Comparison of ENCODE assay signal across 17 cellular contexts in the genomic region with DNA sequence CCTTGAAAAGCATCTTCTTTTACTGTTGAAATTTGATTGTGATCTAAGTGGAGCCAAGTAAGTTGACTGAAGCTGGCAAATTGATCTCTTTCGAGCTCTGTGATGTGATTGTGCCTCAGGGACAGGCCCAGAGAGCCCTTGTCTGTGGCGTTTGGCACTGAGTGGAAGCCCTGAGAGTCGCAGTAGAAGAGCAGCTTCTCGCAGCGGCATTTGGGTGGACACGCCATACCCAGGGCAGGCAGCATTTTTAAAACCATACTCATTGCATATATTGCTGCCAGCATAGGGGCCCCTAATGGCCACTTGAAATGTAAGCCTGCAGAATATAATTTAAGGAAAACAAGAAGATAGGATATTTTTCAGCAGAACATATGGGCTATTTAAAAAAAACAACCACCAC. TPM values are rescaled to one million over a fixed set of nuclear protein-coding genes. Genes with fewer than 3 reads are reported as not detected.
DNase-seq lines count a peak whose midpoint lies in the region; ATAC-seq and TF ChIP-seq lines count a peak whose summit lies in the region.
"Had no signal": no experiment of that assay in that cellular context is flagged by ENCODE, and none has a peak within 500 bp of the region (broad histone marks: within the 10 kb centered on the region; RNA-seq: fewer than 3 reads in every experiment).

No MANE protein-coding gene starts in this region.

- TF ChIP-seq CTCF in WERI-Rb-1 (IDR thresholded peaks at IDR 0.05; ENCODE audit: low read depth, low read length) = no peak
- no peak for TF ChIP-seq CTCF in foreskin fibroblast (IDR thresholded peaks at IDR 0.05; ENCODE audit: low read depth, low read length)

- DNase-seq in G401 (ENCODE audit: low spot score) (peak; percentile 81), WERI-Rb-1 (no peak), foreskin fibroblast (peak in 1 of 2 donors; percentile 40), retina (peak; percentile 64), NCI-H1436 (lab: John Stamatoyannopoulos, UW) (no peak), islet precursor cell (no peak)
- DNase-seq: activated CD4-positive, CD25-positive, alpha-beta regulatory T cell; activated T-cell treated with anti-CD3 and anti-CD28 coated beads, Interleukin-2, amount 50 U/mL, for 24 hours; CD4-positive, alpha-beta T cell; MV-4-11; NCI-H526; SIG-M5; stimulated activated CD4-positive, alpha-beta T cell treated with anti-CD3 and anti-CD28 coated beads, Interleukin-2, amount 100 ng/mL, for 24 hours had no signal

- H3K9me3 ChIP-seq in WERI-Rb-1 (ENCODE audit: severe bottlenecking) = peaks cover 3% of the 10 kb centered on the region

- H3K4me3 ChIP-seq in WERI-Rb-1 (ENCODE audit: low read depth, low read length) (peak overlapping the region; percentile 74), foreskin fibroblast (ENCODE audit: low read depth in 1 of 2, low read length in 2 of 2) (peak overlapping the region; percentile 24 to 53)

- H3K27ac ChIP-seq in WERI-Rb-1 = peak overlapping the region; percentile 86

- ATAC-seq in HG02759 (IDR thresholded peaks at IDR 0.05; ENCODE audit: unreplicated experiment) (no peak), HG02678 (IDR thresholded peaks at IDR 0.05; ENCODE audit: unreplicated experiment) (no peak)
- ATAC-seq: esophagus mucosa; stimulated activated memory B cell treated with anti-CD40 and anti-IgM and Interleukin-4, amounts not matched to agents 10 μg/mL and 1 μg/mL and 100 μg/mL, for 72 hours had no signal

- peaks cover 8% of the 10 kb centered on the region for H3K36me3 ChIP-seq in WERI-Rb-1

- H3K27me3 ChIP-seq in WERI-Rb-1 (ENCODE audit: insufficient read depth, low read depth, severe bottlenecking) = no peaks in the 10 kb centered on the region

- in situ Hi-C loops in G401 (cut with HindIII; ENCODE audit: low sequenced_read_pairs) = no loop called here

RNA-seq across cellular contexts. Expression of gene LRRTM2, which starts 0.9 kb away (rescaled TPM):
- total RNA-seq in G401 (2014; rRNA removed; shearing (Covaris generic)) = not detected in 2 replicates

Comparison
In these comparisons a context has a peak if more than half of its experiments do, and no peak if none do; other contexts are left out.
1. DNase-seq: peak in G401 (single experiment) and retina (single experiment); none in WERI-Rb-1 (single experiment), NCI-H1436 (single experiment) and islet precursor cell (single experiment).